ENCODE assay signal across 9 cellular contexts in genomic region chr5:163832155-163832554, GRCh38.
"Had no signal": no experiment of that assay in that cellular context is flagged by ENCODE, and none has a peak within 500 bp of the region (broad histone marks: within the 10 kb centered on the region; RNA-seq: fewer than 3 reads in every experiment).

No MANE protein-coding gene starts in this region.

- H3K9me3 ChIP-seq: HAP-1 had no signal

- H3K9me3 Mint-ChIP-seq: HFFc6 had no signal

- H3K9ac ChIP-seq: GM23248 had no signal

- H3K4me3 Mint-ChIP-seq: GM23338, H9, HFFc6 had no signal

- H3K4me1 Mint-ChIP-seq: GM23338, H9 had no signal

- H3K27ac Mint-ChIP-seq: GM23338, H9, HFFc6 had no signal

- H3K36me3 ChIP-seq: HAP-1 had no signal

- H3K27ac ChIP-seq: GM23248 had no signal

- DNase-seq: GM23248, GOT3, H7, H9, HCEC 1CT, HFFc6 had no signal

- H2AFZ ChIP-seq: GM23248, GM23338 had no signal

- ATAC-seq: GM23338, HCT116 had no signal

- H3K4me2 ChIP-seq: GM23338 had no signal

- H3K4me3 ChIP-seq: GM23248, GM23338, HAP-1 had no signal

- H3K4me1 ChIP-seq: HAP-1 had no signal
